In the genomic region with DNA sequence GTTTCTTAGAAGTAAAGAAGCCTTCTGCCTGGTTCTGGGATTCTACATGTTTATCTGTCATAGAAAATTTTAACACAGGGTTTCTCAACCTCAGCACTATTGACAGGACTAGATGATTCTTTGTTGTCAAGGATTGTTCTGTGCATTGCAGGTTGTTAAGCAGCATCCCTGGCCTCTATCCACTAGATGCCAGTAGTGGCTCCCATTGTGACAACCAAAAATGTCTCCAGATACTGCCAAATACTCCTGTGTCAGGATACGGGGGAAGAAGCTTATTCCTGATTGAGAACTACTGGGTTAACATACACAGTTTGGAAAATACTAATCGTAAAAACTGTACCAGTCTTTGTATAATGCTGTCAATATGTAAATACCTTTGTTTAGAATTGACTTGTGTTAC, we compare ENCODE assay signal across 10 cellular contexts.
DNase-seq lines count a peak whose midpoint lies in the region; ATAC-seq, FAIRE-seq and TF ChIP-seq lines count a peak whose summit lies in the region.
"Had no signal": no experiment of that assay in that cellular context is flagged by ENCODE, and none has a peak within 500 bp of the region (broad histone marks: within the 10 kb centered on the region; RNA-seq: fewer than 3 reads in every experiment).

No MANE protein-coding gene starts in this region.

- H3K4me2 ChIP-seq in HepG2 (ENCODE audit: low read depth, low read length) = no peak overlapping the region

- H3K4me3 ChIP-seq in HepG2 (replicated peaks in 1 of 3; ENCODE audit: insufficient read depth in 1 of 3, low read depth in 2 of 3, low read length in 3 of 3) (no peak overlapping the region), heart left ventricle (no peak overlapping the region)
- H3K4me3 ChIP-seq: left ventricle myocardium inferior, right atrium auricular region had no signal

- ATAC-seq in HepG2 (peak; percentile 71), heart left ventricle (no peak), HG03442 (IDR thresholded peaks at IDR 0.05; ENCODE audit: unreplicated experiment) (no peak)

- H4K20me1 ChIP-seq in HepG2 (ENCODE audit: insufficient read depth, low read length) = no peaks in the 10 kb centered on the region

- peak; percentile 91 for FAIRE-seq in H54 (lab: Jason Lieb, UNC)
- no peak for FAIRE-seq in HepG2 (lab: Jason Lieb, UNC)

- H3K27me3 ChIP-seq in HepG2 (ENCODE audit: control insufficient read depth in 1 of 2, insufficient read depth in 2 of 2, low read length in 2 of 2) (no peaks in the 10 kb centered on the region), heart left ventricle (no peaks in the 10 kb centered on the region)
- H3K27me3 ChIP-seq: right atrium auricular region had no signal

- CTCF ChIA-PET in HepG2 (lab: Yijun Ruan, JAX; ENCODE audit: low intra/inter-chr PET ratio, low total read pairs) = no interaction called here

- TF ChIP-seq RAD21 in HepG2 (CRISPR knock-in tag; IDR thresholded peaks at IDR 0.05) = no peak

- TF ChIP-seq EP300 in HepG2 (IDR thresholded peaks at IDR 0.05; ENCODE audit: low read depth in 2 of 2, low read length in 2 of 2) (no peak), HepG2 (CRISPR knock-in tag; IDR thresholded peaks at IDR 0.05; ENCODE audit: borderline replicate concordance) (no peak)

- no peak overlapping the region for H3K9ac ChIP-seq in HepG2 (ENCODE audit: insufficient read depth, low read depth, low read length)

- no TSS peak for BruUV-seq in HepG2 (replicated peaks; lab: Mats Ljungman, UMichigan)

- no peak overlapping the region for H2AFZ ChIP-seq in HepG2 (ENCODE audit: low read length)

- no peak overlapping the region for H3K27ac ChIP-seq in VCaP
- H3K27ac ChIP-seq in HepG2 (ENCODE audit: extremely low read length, insufficient read depth, low read length) = no peak overlapping the region
- no peak overlapping the region for H3K27ac ChIP-seq in heart left ventricle
- H3K27ac ChIP-seq: left ventricle myocardium inferior, right atrium auricular region had no signal

- TF ChIP-seq CTCF in VCaP (conservative IDR thresholded peaks at IDR 0.05) (peak; percentile 75), HepG2 (CRISPR knock-in tag; IDR thresholded peaks at IDR 0.05) (peak; percentile 37), heart left ventricle (IDR thresholded peaks at IDR 0.05) (no peak)

- in situ Hi-C loops in G401 (cut with HindIII; ENCODE audit: low sequenced_read_pairs) (no loop called here), HepG2 (cut with HindIII; ENCODE audit: extremely low pct_ligation_motif_present, low pct_unique_long_range_greater_than_20kb) (no loop called here)

- H3K79me2 ChIP-seq in HepG2 (ENCODE audit: insufficient read depth, low read length) = no peaks in the 10 kb centered on the region

- H3K9me3 ChIP-seq in HepG2 (ENCODE audit: low read length) (no peaks in the 10 kb centered on the region), heart left ventricle (no peaks in the 10 kb centered on the region)
- H3K9me3 ChIP-seq: left ventricle myocardium inferior, right atrium auricular region had no signal

- POLR2A ChIA-PET in HepG2 (lab: Yijun Ruan, JAX) = no interaction called here

- intact Hi-C loops in HepG2 (cut with micrococcal nuclease; ENCODE audit: unreplicated experiment) = no loop called here
- intact Hi-C loops in heart left ventricle (cut with DNase I) = loop anchor here in 1 of 10 donors (10.0 kb wide), 1 partner anchor 121 kb away; no protein-coding TSS in a partner anchor

- DNase-seq in G401 (ENCODE audit: low spot score) = peak; percentile 12
- DNase-seq in H54 (ENCODE audit: insufficient read length, low spot score) = no peak
- peak; percentile 3 for DNase-seq in HepG2 (ENCODE audit: low spot score)
- DNase-seq in heart left ventricle = no peak
- no peak for DNase-seq in UCSD-AML1 (lab: John Stamatoyannopoulos, UW; ENCODE audit: unreplicated experiment)
- DNase-seq: activated CD4-positive, CD25-positive, alpha-beta regulatory T cell treated with anti-CD3 and anti-CD28 coated beads, Interleukin-2, amount 50 U/mL, for 72 hours; left ventricle myocardium inferior had no signal

- H3K36me3 ChIP-seq in HepG2 (replicated peaks in 1 of 2; ENCODE audit: control insufficient read depth in 1 of 2, insufficient read depth in 2 of 2, low read length in 2 of 2) (peaks cover 3 to 20% of the 10 kb centered on the region in 2 experiments; a peak in 4 of 5 replicates), heart left ventricle (peaks cover 0 to 97% (median 90%) of the 10 kb centered on the region in 9 donors)

- H3K4me1 ChIP-seq in HepG2 (ENCODE audit: insufficient read depth, low read length) = no peaks in the 10 kb centered on the region
- H3K4me1 ChIP-seq in heart left ventricle = no peaks in the 10 kb centered on the region
- H3K4me1 ChIP-seq: left ventricle myocardium inferior, right atrium auricular region had no signal

- 100% methylated on average over 2 of the region's 2 CpGs for WGBS in HepG2 (ENCODE audit: low lambda C conversion rate)
- WGBS in heart left ventricle, 4 donors = 73 to 83% (median 75%) methylated on average over 2 of the region's 2 CpGs

- TF ChIP-seq POLR2A in H54 (IDR thresholded peaks at IDR 0.05; ENCODE audit: low read depth, low read length) = no peak
- no peak for TF ChIP-seq POLR2A in HepG2 (IDR thresholded peaks at IDR 0.05; ENCODE audit: insufficient read depth in 1 of 2, low read depth in 2 of 2, low read length in 2 of 2)
- no peak for TF ChIP-seq POLR2A in heart left ventricle (IDR thresholded peaks at IDR 0.05)

TF ChIP-seq in HepG2, 621 proteins besides CTCF, POLR2A, EP300 and RAD21:
- TF ChIP-seq THAP11 (CRISPR knock-in tag; IDR thresholded peaks at IDR 0.05) = no peak
- no peak for TF ChIP-seq ZFP36L1 (CRISPR knock-in tag; IDR thresholded peaks at IDR 0.05)
- TF ChIP-seq, protein P1, sequence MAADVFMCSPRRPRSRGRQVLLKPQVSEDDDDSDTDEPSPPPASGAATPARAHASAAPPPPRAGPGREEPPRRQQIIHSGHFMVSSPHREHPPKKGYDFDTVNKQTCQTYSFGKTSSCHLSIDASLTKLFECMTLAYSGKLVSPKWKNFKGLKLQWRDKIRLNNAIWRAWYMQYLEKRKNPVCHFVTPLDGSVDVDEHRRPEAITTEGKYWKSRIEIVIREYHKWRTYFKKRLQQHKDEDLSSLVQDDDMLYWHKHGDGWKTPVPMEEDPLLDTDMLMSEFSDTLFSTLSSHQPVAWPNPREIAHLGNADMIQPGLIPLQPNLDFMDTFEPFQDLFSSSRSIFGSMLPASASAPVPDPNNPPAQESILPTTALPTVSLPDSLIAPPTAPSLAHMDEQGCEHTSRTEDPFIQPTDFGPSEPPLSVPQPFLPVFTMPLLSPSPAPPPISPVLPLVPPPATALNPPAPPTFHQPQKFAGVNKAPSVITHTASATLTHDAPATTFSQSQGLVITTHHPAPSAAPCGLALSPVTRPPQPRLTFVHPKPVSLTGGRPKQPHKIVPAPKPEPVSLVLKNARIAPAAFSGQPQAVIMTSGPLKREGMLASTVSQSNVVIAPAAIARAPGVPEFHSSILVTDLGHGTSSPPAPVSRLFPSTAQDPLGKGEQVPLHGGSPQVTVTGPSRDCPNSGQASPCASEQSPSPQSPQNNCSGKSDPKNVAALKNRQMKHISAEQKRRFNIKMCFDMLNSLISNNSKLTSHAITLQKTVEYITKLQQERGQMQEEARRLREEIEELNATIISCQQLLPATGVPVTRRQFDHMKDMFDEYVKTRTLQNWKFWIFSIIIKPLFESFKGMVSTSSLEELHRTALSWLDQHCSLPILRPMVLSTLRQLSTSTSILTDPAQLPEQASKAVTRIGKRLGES (CRISPR knock-in tag; IDR thresholded peaks at IDR 0.05; ENCODE audit: borderline replicate concordance) = no peak
- TF ChIP-seq, protein P2, sequence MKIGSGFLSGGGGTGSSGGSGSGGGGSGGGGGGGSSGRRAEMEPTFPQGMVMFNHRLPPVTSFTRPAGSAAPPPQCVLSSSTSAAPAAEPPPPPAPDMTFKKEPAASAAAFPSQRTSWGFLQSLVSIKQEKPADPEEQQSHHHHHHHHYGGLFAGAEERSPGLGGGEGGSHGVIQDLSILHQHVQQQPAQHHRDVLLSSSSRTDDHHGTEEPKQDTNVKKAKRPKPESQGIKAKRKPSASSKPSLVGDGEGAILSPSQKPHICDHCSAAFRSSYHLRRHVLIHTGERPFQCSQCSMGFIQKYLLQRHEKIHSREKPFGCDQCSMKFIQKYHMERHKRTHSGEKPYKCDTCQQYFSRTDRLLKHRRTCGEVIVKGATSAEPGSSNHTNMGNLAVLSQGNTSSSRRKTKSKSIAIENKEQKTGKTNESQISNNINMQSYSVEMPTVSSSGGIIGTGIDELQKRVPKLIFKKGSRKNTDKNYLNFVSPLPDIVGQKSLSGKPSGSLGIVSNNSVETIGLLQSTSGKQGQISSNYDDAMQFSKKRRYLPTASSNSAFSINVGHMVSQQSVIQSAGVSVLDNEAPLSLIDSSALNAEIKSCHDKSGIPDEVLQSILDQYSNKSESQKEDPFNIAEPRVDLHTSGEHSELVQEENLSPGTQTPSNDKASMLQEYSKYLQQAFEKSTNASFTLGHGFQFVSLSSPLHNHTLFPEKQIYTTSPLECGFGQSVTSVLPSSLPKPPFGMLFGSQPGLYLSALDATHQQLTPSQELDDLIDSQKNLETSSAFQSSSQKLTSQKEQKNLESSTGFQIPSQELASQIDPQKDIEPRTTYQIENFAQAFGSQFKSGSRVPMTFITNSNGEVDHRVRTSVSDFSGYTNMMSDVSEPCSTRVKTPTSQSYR (CRISPR knock-in tag; IDR thresholded peaks at IDR 0.05; ENCODE audit: borderline replicate concordance) = no peak
- no peak for TF ChIP-seq ZFP82 (CRISPR knock-in tag; IDR thresholded peaks at IDR 0.05; ENCODE audit: borderline replicate concordance)
- TF ChIP-seq, protein P3, sequence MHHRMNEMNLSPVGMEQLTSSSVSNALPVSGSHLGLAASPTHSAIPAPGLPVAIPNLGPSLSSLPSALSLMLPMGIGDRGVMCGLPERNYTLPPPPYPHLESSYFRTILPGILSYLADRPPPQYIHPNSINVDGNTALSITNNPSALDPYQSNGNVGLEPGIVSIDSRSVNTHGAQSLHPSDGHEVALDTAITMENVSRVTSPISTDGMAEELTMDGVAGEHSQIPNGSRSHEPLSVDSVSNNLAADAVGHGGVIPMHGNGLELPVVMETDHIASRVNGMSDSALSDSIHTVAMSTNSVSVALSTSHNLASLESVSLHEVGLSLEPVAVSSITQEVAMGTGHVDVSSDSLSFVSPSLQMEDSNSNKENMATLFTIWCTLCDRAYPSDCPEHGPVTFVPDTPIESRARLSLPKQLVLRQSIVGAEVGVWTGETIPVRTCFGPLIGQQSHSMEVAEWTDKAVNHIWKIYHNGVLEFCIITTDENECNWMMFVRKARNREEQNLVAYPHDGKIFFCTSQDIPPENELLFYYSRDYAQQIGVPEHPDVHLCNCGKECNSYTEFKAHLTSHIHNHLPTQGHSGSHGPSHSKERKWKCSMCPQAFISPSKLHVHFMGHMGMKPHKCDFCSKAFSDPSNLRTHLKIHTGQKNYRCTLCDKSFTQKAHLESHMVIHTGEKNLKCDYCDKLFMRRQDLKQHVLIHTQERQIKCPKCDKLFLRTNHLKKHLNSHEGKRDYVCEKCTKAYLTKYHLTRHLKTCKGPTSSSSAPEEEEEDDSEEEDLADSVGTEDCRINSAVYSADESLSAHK (CRISPR knock-in tag; IDR thresholded peaks at IDR 0.05; ENCODE audit: borderline replicate concordance) = no peak
- no peak for TF ChIP-seq SMARCE1 (IDR thresholded peaks at IDR 0.05; ENCODE audit: borderline replicate concordance)
- TF ChIP-seq RARA (CRISPR knock-in tag; IDR thresholded peaks at IDR 0.05) = no peak

Comparison
In these comparisons a context has a peak if more than half of its experiments do, and no peak if none do; other contexts are left out.
1. DNase-seq: peak in G401 (single experiment) and HepG2 (single experiment); none in H54 (single experiment), heart left ventricle (0 of 5) and UCSD-AML1 (single experiment).
2. CTCF ChIP-seq: peak in VCaP (single experiment) and HepG2 (single experiment); none in heart left ventricle (0 of 12).